ENCODE assay signal across 18 cellular contexts in genomic region chr3:4245671-4246070, GRCh38. TPM values are rescaled to one million over a fixed set of nuclear protein-coding genes. Genes with fewer than 3 reads are reported as not detected.
A peak's percentile ranks its signal among the peaks of the same experiment; 100 is the strongest.
DNase-seq lines count a peak whose midpoint lies in the region; ATAC-seq and TF ChIP-seq lines count a peak whose summit lies in the region.
"Had no signal": no experiment of that assay in that cellular context is flagged by ENCODE, and none has a peak within 500 bp of the region (broad histone marks: within the 10 kb centered on the region; RNA-seq: fewer than 3 reads in every experiment).

No MANE protein-coding gene starts in this region.

- no peak for ATAC-seq in foreskin keratinocyte
- ATAC-seq in GM18868 (IDR thresholded peaks at IDR 0.05; ENCODE audit: unreplicated experiment) = no peak

- H2AFZ ChIP-seq in parathyroid adenoma = no peak overlapping the region

- no peaks in the 10 kb centered on the region for H3K27me3 ChIP-seq in parathyroid adenoma (ENCODE audit: control insufficient read depth, insufficient read depth, low read length)
- no peaks in the 10 kb centered on the region for H3K27me3 ChIP-seq in foreskin keratinocyte
- H3K27me3 ChIP-seq: BE2C had no signal

- TF ChIP-seq CTCF in LNCaP clone FGC (IDR thresholded peaks at IDR 0.05; ENCODE audit: control insufficient read depth, extremely low read depth, insufficient read depth) (peak; percentile 12; the same call in 1 of the 2 replicates), parathyroid adenoma (IDR thresholded peaks at IDR 0.05) (peak; percentile 12), foreskin keratinocyte (conservative IDR thresholded peaks at IDR 0.05) (no peak)

- H3K4me3 ChIP-seq in LNCaP clone FGC (ENCODE audit: low read depth, low read length) (no peak overlapping the region), parathyroid adenoma (ENCODE audit: low read depth, low read length) (no peak overlapping the region)

- no peaks in the 10 kb centered on the region for H3K79me2 ChIP-seq in parathyroid adenoma

- H3K36me3 ChIP-seq in parathyroid adenoma (ENCODE audit: control insufficient read depth, insufficient read depth, low read length) = no peaks in the 10 kb centered on the region
- H3K36me3 ChIP-seq: BE2C had no signal

- no peak overlapping the region for H3K4me2 ChIP-seq in parathyroid adenoma (ENCODE audit: low read length)

- no peak overlapping the region for H3K9ac ChIP-seq in parathyroid adenoma

- H3K4me1 ChIP-seq in parathyroid adenoma (peaks cover 4% of the 10 kb centered on the region), foreskin keratinocyte (no peaks in the 10 kb centered on the region)
- H3K4me1 ChIP-seq: BE2C had no signal

- no peak overlapping the region for H3K27ac ChIP-seq in parathyroid adenoma
- H3K27ac ChIP-seq in foreskin keratinocyte = no peak overlapping the region

- no peaks in the 10 kb centered on the region for H3K9me3 ChIP-seq in parathyroid adenoma (ENCODE audit: control insufficient read depth, low read length)
- H3K9me3 ChIP-seq: BE2C had no signal

- DNase-seq in H4 (ENCODE audit: low spot score) = peak; percentile 45
- DNase-seq in LNCaP clone FGC (ENCODE audit: low read depth) = no peak
- peak; percentile 49 for DNase-seq in ecto neural progenitor cell (ENCODE audit: low spot score)
- DNase-seq in foreskin keratinocyte = no peak
- no peak for DNase-seq in cortex of kidney (lab: John Stamatoyannopoulos, UW)
- DNase-seq: BE2C; CD8-positive, alpha-beta memory T cell; DMS 273 treated with DMSO at 0.1 percent for 48 hours; HCEC 1CT; KG1; MM.1S; NCI-H1105 treated with DMSO at 0.1 percent for 48 hours; NCI-H187; NCI-H510A; OCI-M1; T-helper 1 cell had no signal

RNA-seq across cellular contexts. Expression of gene SETMAR, which starts 57.5 kb away (rescaled TPM):
- 40.8 and 51.6 TPM in 2 replicates for total RNA-seq in H4 (2014; rRNA removed; shearing (Covaris generic))
- 9.8 and 11.5 TPM in 2 replicates for total RNA-seq in foreskin keratinocyte
- polyA plus RNA-seq in foreskin keratinocyte = 8.3 and 9.3 TPM in 2 replicates

Comparison
In these comparisons a context has a peak if more than half of its experiments do, and no peak if none do; other contexts are left out.
1. DNase-seq: peak in H4 (single experiment) and ecto neural progenitor cell (single experiment); none in LNCaP clone FGC (single experiment), foreskin keratinocyte (0 of 2) and cortex of kidney (single experiment).